1 cellular context compared by ENCODE assay signal in genomic region chr1:218401896-218402770, GRCh38.
A peak's percentile ranks its signal among the peaks of the same experiment; 100 is the strongest.
TF ChIP-seq lines count a peak whose summit lies in the region.

No MANE protein-coding gene starts in this region.

TF ChIP-seq in HepG2, 621 proteins besides CTCF, POLR2A, EP300 and RAD21 (continued from another document and continues in another):
- TF ChIP-seq SMAD3 (CRISPR knock-in tag; IDR thresholded peaks at IDR 0.05) (no peak), ZNF746 (CRISPR knock-in tag; IDR thresholded peaks at IDR 0.05) (peak; percentile 51; the same call in 1 of the 2 replicates), RAD51 (IDR thresholded peaks at IDR 0.05; ENCODE audit: borderline replicate concordance) (no peak), ZNF629 (CRISPR knock-in tag; conservative IDR thresholded peaks at IDR 0.05) (no peak), ZNF263 (CRISPR knock-in tag; IDR thresholded peaks at IDR 0.05) (no peak), ZNF713 (CRISPR knock-in tag; IDR thresholded peaks at IDR 0.05) (no peak), SATB2 (CRISPR knock-in tag; IDR thresholded peaks at IDR 0.05) (no peak), ZNF646 (CRISPR knock-in tag; IDR thresholded peaks at IDR 0.05) (no peak), ZNF382 (CRISPR knock-in tag; IDR thresholded peaks at IDR 0.05; ENCODE audit: borderline replicate concordance) (no peak), HCFC1 (IDR thresholded peaks at IDR 0.05; ENCODE audit: low read depth, low read length) (no peak), ZNF468 (CRISPR knock-in tag; IDR thresholded peaks at IDR 0.05) (no peak), HMGXB3 (CRISPR knock-in tag; IDR thresholded peaks at IDR 0.05; ENCODE audit: borderline replicate concordance) (no peak), ZNF343 (CRISPR knock-in tag; IDR thresholded peaks at IDR 0.05) (no peak), ZNF761 (CRISPR knock-in tag; conservative IDR thresholded peaks at IDR 0.05) (no peak), FOXP1 (IDR thresholded peaks at IDR 0.05) (no peak), FOXP1 (CRISPR knock-in tag; IDR thresholded peaks at IDR 0.05) (peak; percentile 50; the same call in 1 of the 2 replicates), ZNF143 (CRISPR knock-in tag; IDR thresholded peaks at IDR 0.05) (no peak), ISX (CRISPR knock-in tag; conservative IDR thresholded peaks at IDR 0.05) (no peak), PATZ1 (CRISPR knock-in tag; IDR thresholded peaks at IDR 0.05) (no peak), PTBP1 (IDR thresholded peaks at IDR 0.05; ENCODE audit: low read depth, low read length, poor library complexity, severe bottlenecking) (no peak), BRCA1 (CRISPR knock-in tag; IDR thresholded peaks at IDR 0.05) (no peak), PREB (CRISPR knock-in tag; IDR thresholded peaks at IDR 0.05) (no peak), PAXIP1 (CRISPR knock-in tag; conservative IDR thresholded peaks at IDR 0.05) (peak; percentile 78), ARNT2 (CRISPR knock-in tag; IDR thresholded peaks at IDR 0.05; ENCODE audit: low read depth) (no peak), ZNF660 (CRISPR knock-in tag; IDR thresholded peaks at IDR 0.05; ENCODE audit: borderline replicate concordance, low read depth) (no peak), TEAD2 (CRISPR knock-in tag; IDR thresholded peaks at IDR 0.05) (no peak), RARG (CRISPR knock-in tag; IDR thresholded peaks at IDR 0.05; ENCODE audit: low read depth) (no peak), HMG20A (CRISPR knock-in tag; IDR thresholded peaks at IDR 0.05; ENCODE audit: borderline replicate concordance) (0 out of 2 replicates have a peak, but pooled peaks have one; percentile 43), PCBP2 (optimal IDR thresholded peaks at IDR 0.05; ENCODE audit: low read depth, low read length, poor library complexity, severe bottlenecking) (no peak), ZNF333 (CRISPR knock-in tag; IDR thresholded peaks at IDR 0.05; ENCODE audit: borderline replicate concordance) (no peak), ZBTB38 (CRISPR knock-in tag; IDR thresholded peaks at IDR 0.05) (no peak)
- TF ChIP-seq, protein P1, sequence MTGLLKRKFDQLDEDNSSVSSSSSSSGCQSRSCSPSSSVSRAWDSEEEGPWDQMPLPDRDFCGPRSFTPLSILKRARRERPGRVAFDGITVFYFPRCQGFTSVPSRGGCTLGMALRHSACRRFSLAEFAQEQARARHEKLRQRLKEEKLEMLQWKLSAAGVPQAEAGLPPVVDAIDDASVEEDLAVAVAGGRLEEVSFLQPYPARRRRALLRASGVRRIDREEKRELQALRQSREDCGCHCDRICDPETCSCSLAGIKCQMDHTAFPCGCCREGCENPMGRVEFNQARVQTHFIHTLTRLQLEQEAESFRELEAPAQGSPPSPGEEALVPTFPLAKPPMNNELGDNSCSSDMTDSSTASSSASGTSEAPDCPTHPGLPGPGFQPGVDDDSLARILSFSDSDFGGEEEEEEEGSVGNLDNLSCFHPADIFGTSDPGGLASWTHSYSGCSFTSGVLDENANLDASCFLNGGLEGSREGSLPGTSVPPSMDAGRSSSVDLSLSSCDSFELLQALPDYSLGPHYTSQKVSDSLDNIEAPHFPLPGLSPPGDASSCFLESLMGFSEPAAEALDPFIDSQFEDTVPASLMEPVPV (CRISPR knock-in tag; IDR thresholded peaks at IDR 0.05) = no peak
- TF ChIP-seq, protein P2, sequence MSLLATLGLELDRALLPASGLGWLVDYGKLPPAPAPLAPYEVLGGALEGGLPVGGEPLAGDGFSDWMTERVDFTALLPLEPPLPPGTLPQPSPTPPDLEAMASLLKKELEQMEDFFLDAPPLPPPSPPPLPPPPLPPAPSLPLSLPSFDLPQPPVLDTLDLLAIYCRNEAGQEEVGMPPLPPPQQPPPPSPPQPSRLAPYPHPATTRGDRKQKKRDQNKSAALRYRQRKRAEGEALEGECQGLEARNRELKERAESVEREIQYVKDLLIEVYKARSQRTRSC (CRISPR knock-in tag; IDR thresholded peaks at IDR 0.05; ENCODE audit: low read depth) = no peak
- TF ChIP-seq, protein P3, sequence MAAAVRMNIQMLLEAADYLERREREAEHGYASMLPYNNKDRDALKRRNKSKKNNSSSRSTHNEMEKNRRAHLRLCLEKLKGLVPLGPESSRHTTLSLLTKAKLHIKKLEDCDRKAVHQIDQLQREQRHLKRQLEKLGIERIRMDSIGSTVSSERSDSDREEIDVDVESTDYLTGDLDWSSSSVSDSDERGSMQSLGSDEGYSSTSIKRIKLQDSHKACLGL (CRISPR knock-in tag; IDR thresholded peaks at IDR 0.05) = no peak
- TF ChIP-seq, protein P4, sequence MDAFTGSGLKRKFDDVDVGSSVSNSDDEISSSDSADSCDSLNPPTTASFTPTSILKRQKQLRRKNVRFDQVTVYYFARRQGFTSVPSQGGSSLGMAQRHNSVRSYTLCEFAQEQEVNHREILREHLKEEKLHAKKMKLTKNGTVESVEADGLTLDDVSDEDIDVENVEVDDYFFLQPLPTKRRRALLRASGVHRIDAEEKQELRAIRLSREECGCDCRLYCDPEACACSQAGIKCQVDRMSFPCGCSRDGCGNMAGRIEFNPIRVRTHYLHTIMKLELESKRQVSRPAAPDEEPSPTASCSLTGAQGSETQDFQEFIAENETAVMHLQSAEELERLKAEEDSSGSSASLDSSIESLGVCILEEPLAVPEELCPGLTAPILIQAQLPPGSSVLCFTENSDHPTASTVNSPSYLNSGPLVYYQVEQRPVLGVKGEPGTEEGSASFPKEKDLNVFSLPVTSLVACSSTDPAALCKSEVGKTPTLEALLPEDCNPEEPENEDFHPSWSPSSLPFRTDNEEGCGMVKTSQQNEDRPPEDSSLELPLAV (CRISPR knock-in tag; conservative IDR thresholded peaks at IDR 0.05; ENCODE audit: low read depth) = no peak
- TF ChIP-seq, protein P5, sequence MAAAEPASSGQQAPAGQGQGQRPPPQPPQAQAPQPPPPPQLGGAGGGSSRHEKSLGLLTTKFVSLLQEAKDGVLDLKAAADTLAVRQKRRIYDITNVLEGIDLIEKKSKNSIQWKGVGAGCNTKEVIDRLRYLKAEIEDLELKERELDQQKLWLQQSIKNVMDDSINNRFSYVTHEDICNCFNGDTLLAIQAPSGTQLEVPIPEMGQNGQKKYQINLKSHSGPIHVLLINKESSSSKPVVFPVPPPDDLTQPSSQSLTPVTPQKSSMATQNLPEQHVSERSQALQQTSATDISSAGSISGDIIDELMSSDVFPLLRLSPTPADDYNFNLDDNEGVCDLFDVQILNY (CRISPR knock-in tag; conservative IDR thresholded peaks at IDR 0.05) = no peak
